Comparison of ENCODE assay signal across 16 cellular contexts in the genomic region with DNA sequence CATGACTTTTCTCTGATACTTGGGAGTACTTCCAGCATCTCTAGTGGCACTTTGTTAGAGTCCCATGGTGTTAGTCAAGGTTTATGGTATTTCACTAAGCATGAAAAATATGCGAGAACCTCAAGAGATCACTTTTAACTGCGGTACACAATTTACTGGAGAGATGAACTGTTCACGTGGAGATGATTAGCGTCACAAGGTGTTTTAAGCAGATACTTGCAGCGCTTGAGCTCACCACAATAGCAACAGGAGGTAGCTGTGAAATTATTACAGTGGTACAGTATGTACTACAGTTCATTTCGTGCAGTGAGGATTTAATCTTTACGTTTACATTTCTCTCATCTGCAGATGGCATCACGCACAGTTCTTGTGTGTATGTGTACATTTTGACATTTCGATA. TPM values are rescaled to one million over a fixed set of nuclear protein-coding genes. Genes with fewer than 3 reads are reported as not detected.
DNase-seq lines count a peak whose midpoint lies in the region; ATAC-seq and TF ChIP-seq lines count a peak whose summit lies in the region.
"Had no signal": no experiment of that assay in that cellular context is flagged by ENCODE, and none has a peak within 500 bp of the region (broad histone marks: within the 10 kb centered on the region; RNA-seq: fewer than 3 reads in every experiment).

No MANE protein-coding gene starts in this region.

- no peak overlapping the region for H2AFZ ChIP-seq in hepatocyte

- H3K4me3 ChIP-seq in muscle layer of colon (ENCODE audit: low read depth in 1 of 2, low read length in 2 of 2) = no peak overlapping the region
- no peak overlapping the region for H3K4me3 ChIP-seq in suprapubic skin
- H3K4me3 ChIP-seq in hepatocyte = no peak overlapping the region
- H3K4me3 ChIP-seq: GM12878 had no signal

- H3K27ac Mint-ChIP-seq in chondrocyte (ENCODE audit: unreplicated experiment) = peak overlapping the region; percentile 55
- H3K27ac Mint-ChIP-seq: IgD-negative memory B cell had no signal

- no peaks in the 10 kb centered on the region for H3K9me3 Mint-ChIP-seq in chondrocyte (ENCODE audit: low read depth)

- WGBS in suprapubic skin = 91% methylated on average over 9 of the region's 9 CpGs
- WGBS in hepatocyte (ENCODE audit: low lambda C conversion rate, missing lambda C conversion rate) = 80% methylated on average over 9 of the region's 9 CpGs

- no peak for TF ChIP-seq POLR2A in suprapubic skin (IDR thresholded peaks at IDR 0.05)

- H3K79me2 ChIP-seq in hepatocyte = peaks cover 84% of the 10 kb centered on the region

- no peaks in the 10 kb centered on the region for H3K9me2 ChIP-seq in hepatocyte (replicated peaks; ENCODE audit: insufficient read depth)

- H3K27me3 Mint-ChIP-seq in chondrocyte (ENCODE audit: low read depth) = no peaks in the 10 kb centered on the region

- TF ChIP-seq EP300 in suprapubic skin (IDR thresholded peaks at IDR 0.05) = peak; percentile 89

- intact Hi-C loops in Right ventricle myocardium inferior (cut with DNase I) (no loop called here), left cardiac atrium (cut with DNase I) (no loop called here)

- H3K4me1 Mint-ChIP-seq in chondrocyte (ENCODE audit: low read depth) = peaks cover 75% of the 10 kb centered on the region
- H3K4me1 Mint-ChIP-seq: IgD-negative memory B cell had no signal

- H3K4me2 ChIP-seq in hepatocyte = no peak overlapping the region

- TF ChIP-seq CTCF in chondrocyte (IDR thresholded peaks at IDR 0.05) (no peak), suprapubic skin (IDR thresholded peaks at IDR 0.05) (no peak), hepatocyte (IDR thresholded peaks at IDR 0.05; ENCODE audit: poor library complexity) (no peak)

- ATAC-seq in Right ventricle myocardium inferior = peak; percentile 39
- ATAC-seq in left cardiac atrium = no peak
- ATAC-seq: GM12878 had no signal

- H3K4me1 ChIP-seq in muscle layer of colon (ENCODE audit: insufficient read depth, low read length) (peaks cover 73% of the 10 kb centered on the region), suprapubic skin (peaks cover 7% of the 10 kb centered on the region), hepatocyte (ENCODE audit: insufficient read depth) (peaks cover 20% of the 10 kb centered on the region)

- peaks cover 20% of the 10 kb centered on the region for H3K36me3 ChIP-seq in muscle layer of colon (ENCODE audit: insufficient read depth, low read length)
- H3K36me3 ChIP-seq in suprapubic skin = no peaks in the 10 kb centered on the region
- no peaks in the 10 kb centered on the region for H3K36me3 ChIP-seq in hepatocyte (replicated peaks; ENCODE audit: insufficient read depth, low read depth)

- peaks cover 4% of the 10 kb centered on the region for H3K36me3 Mint-ChIP-seq in chondrocyte (ENCODE audit: low read depth)
- H3K36me3 Mint-ChIP-seq: IgD-negative memory B cell had no signal

- DNase-seq in Right ventricle myocardium inferior (ENCODE audit: missing footprints) (no peak), left cardiac atrium (no peak), chondrocyte (ENCODE audit: low spot score) (no peak), suprapubic skin (ENCODE audit: low spot score in 2 of 2) (no peak), hepatocyte (ENCODE audit: low spot score) (no peak), NCI-H1436 treated with DMSO at 0.1 percent for 48 hours (lab: John Stamatoyannopoulos, UW) (no peak), Kasumi-1 (lab: John Stamatoyannopoulos, UW) (no peak)
- DNase-seq: C1 segment of cervical spinal cord, H7, MV-4-11, NCI-H526, RPMI8226 had no signal

- no peak overlapping the region for H3K4me3 Mint-ChIP-seq in chondrocyte (ENCODE audit: unreplicated experiment)
- H3K4me3 Mint-ChIP-seq: IgD-negative memory B cell had no signal

- no peaks in the 10 kb centered on the region for H3K27me3 ChIP-seq in muscle layer of colon (ENCODE audit: control insufficient read depth in 1 of 2, insufficient read depth in 2 of 2, low read length in 2 of 2)
- no peaks in the 10 kb centered on the region for H3K27me3 ChIP-seq in suprapubic skin
- H3K27me3 ChIP-seq in hepatocyte = no peaks in the 10 kb centered on the region

- no peaks in the 10 kb centered on the region for H3K9me3 ChIP-seq in muscle layer of colon (ENCODE audit: low read length)
- H3K9me3 ChIP-seq in suprapubic skin = no peaks in the 10 kb centered on the region
- H3K9me3 ChIP-seq in hepatocyte (ENCODE audit: low read depth) = no peaks in the 10 kb centered on the region

- H4K20me1 ChIP-seq in hepatocyte (ENCODE audit: insufficient read depth, poor library complexity, severe bottlenecking) = no peaks in the 10 kb centered on the region

- peak overlapping the region; percentile 69 for H3K27ac ChIP-seq in muscle layer of colon (ENCODE audit: low read depth, low read length)
- no peak overlapping the region for H3K27ac ChIP-seq in suprapubic skin
- H3K27ac ChIP-seq in hepatocyte = no peak overlapping the region

- H3K9ac ChIP-seq in muscle layer of colon (ENCODE audit: low read length) = no peak overlapping the region

RNA-seq across cellular contexts. Expression of gene PARVA, which starts 4.5 kb away (rescaled TPM):
- 65.3 TPM for total RNA-seq in Right ventricle myocardium inferior
- 100 to 1,000 TPM in 1 of 2 donors, 10 to 100 TPM in 1; 66.5 to 105 TPM for total RNA-seq in left cardiac atrium
- 147 to 170 TPM (median 158 TPM) in 3 replicates for total RNA-seq in chondrocyte
- total RNA-seq in suprapubic skin = 10 to 100 TPM; 16.7 to 26.2 (median 21.4) TPM
- total RNA-seq in hepatocyte = 34.2 and 37.4 TPM in 2 replicates
- 41.2 and 46.2 TPM in 2 replicates for polyA plus RNA-seq in hepatocyte
- total RNA-seq: OCI-LY7 had no signal
- polyA plus RNA-seq: IgD-negative memory B cell had no signal
